ENCODE assay signal across 18 cellular contexts in the genomic region with DNA sequence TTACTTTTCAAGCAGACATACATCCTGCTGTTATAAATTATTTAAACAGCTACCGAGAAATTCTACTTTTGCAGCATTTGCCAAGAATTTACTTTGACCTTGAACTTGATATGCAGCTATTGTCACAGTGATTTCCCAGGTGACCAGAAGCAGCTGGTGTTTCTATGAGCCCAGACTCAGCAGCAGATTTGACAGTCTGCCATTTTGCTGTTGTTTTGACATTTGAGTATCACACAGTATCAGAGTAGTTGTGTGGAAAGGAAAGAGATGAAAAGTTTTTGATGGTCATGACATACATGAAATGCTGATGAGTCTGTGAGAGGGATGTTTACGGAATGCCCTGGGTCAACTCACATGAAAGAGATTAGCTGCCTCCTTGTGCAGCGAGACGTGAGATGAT. TPM values are rescaled to one million over a fixed set of nuclear protein-coding genes. Genes with fewer than 3 reads are reported as not detected.
"Had no signal": no experiment of that assay in that cellular context is flagged by ENCODE, and none has a peak within 500 bp of the region (broad histone marks: within the 10 kb centered on the region; RNA-seq: fewer than 3 reads in every experiment).

No MANE protein-coding gene starts in this region.

- H2AFZ ChIP-seq: hepatocyte had no signal

- H3K27me3 ChIP-seq: gastroesophageal sphincter, hepatocyte had no signal

- H3K27ac Mint-ChIP-seq: activated CD4-positive, alpha-beta T cell treated with anti-CD3 and anti-CD28 coated beads, Interleukin-2, amount 10 ng/mL, durations not matched to agents 24 days and 14 days; activated naive CD4-positive, alpha-beta T cell treated with anti-CD3 and anti-CD28 coated beads for 36 hours; T-helper 17 cell; type B pancreatic cell; WTC11 had no signal

- DNase-seq: activated CD4-positive, alpha-beta T cell treated with anti-CD3 and anti-CD28 coated beads, Interleukin-2, amount 10 ng/mL, durations not matched to agents 24 days and 14 days; activated naive CD4-positive, alpha-beta T cell treated with anti-CD3 and anti-CD28 coated beads for 36 hours; central memory CD4-positive, alpha-beta T cell; cortex of kidney; effector CD8-positive, alpha-beta T cell; posterior cingulate gyrus; right cardiac atrium; stimulated activated naive CD4-positive, alpha-beta T cell; substantia nigra; T-helper 17 cell had no signal

- H3K4me3 Mint-ChIP-seq: activated CD4-positive, alpha-beta T cell treated with anti-CD3 and anti-CD28 coated beads, Interleukin-2, amount 10 ng/mL, durations not matched to agents 24 days and 14 days; activated naive CD4-positive, alpha-beta T cell treated with anti-CD3 and anti-CD28 coated beads for 36 hours; T-helper 17 cell; type B pancreatic cell; WTC11 had no signal

- H3K79me2 ChIP-seq: hepatocyte had no signal

- H3K36me3 ChIP-seq: gastroesophageal sphincter had no signal

- H3K27me3 Mint-ChIP-seq: type B pancreatic cell had no signal

- H3K9me3 Mint-ChIP-seq: type B pancreatic cell had no signal

- H3K4me2 ChIP-seq: hepatocyte had no signal

- H3K27ac ChIP-seq: gastroesophageal sphincter, hepatocyte had no signal

- H3K36me3 Mint-ChIP-seq: type B pancreatic cell, WTC11 had no signal

- ATAC-seq: gastroesophageal sphincter, right cardiac atrium, T-helper 17 cell, WTC11 had no signal

- H3K4me1 ChIP-seq: gastroesophageal sphincter had no signal

- H3K4me3 ChIP-seq: gastroesophageal sphincter, hepatocyte had no signal

- H3K4me1 Mint-ChIP-seq: activated CD4-positive, alpha-beta T cell treated with anti-CD3 and anti-CD28 coated beads, Interleukin-2, amount 10 ng/mL, durations not matched to agents 24 days and 14 days; T-helper 17 cell; WTC11 had no signal

RNA-seq across cellular contexts. Expression of a gene that starts 6.6 kb away (rescaled TPM):
- total RNA-seq: activated CD4-positive, alpha-beta T cell treated with anti-CD3 and anti-CD28 coated beads, Interleukin-2, amount 10 ng/mL, durations not matched to agents 24 days and 14 days; activated naive CD4-positive, alpha-beta T cell treated with anti-CD3 and anti-CD28 coated beads for 36 hours; fibroblast of lung; gastroesophageal sphincter; hepatocyte; kidney epithelial cell; liver; mesenteric fat pad; right cardiac atrium; T-helper 17 cell; WTC11 had no signal
- polyA plus RNA-seq: fibroblast of lung, hepatocyte, liver, right cardiac atrium had no signal
